19 cellular contexts compared by ENCODE assay signal in genomic region chr7:2471022-2471329, GRCh38. TPM values are rescaled to one million over a fixed set of nuclear protein-coding genes. Genes with fewer than 3 reads are reported as not detected.
DNase-seq lines count a peak whose midpoint lies in the region; ATAC-seq and TF ChIP-seq lines count a peak whose summit lies in the region.
"Had no signal": no experiment of that assay in that cellular context is flagged by ENCODE, and none has a peak within 500 bp of the region (broad histone marks: within the 10 kb centered on the region; RNA-seq: fewer than 3 reads in every experiment).

No MANE protein-coding gene starts in this region.

- H3K27me3 Mint-ChIP-seq in endothelial cell (ENCODE audit: unreplicated experiment), result peaks cover 10% of the 10 kb centered on the region
- H3K27me3 Mint-ChIP-seq in CD8-positive, alpha-beta T cell (ENCODE audit: low read depth), result peaks cover 2% of the 10 kb centered on the region

- H3K9me3 ChIP-seq in right atrium auricular region (no peaks in the 10 kb centered on the region), PC-9 (ENCODE audit: insufficient read depth, low read depth) (no peaks in the 10 kb centered on the region)
- H3K9me3 ChIP-seq in CD8-positive, alpha-beta T cell (ENCODE audit: low read length), result no peaks in the 10 kb centered on the region
- H3K9me3 ChIP-seq: SJSA1, vagina had no signal

- CTCF ChIA-PET in PC-9 (lab: Charles Lee), result no interaction called here
- CTCF ChIA-PET in CD8-positive, alpha-beta T cell (lab: Charles Lee), result interaction anchor here (0.7 to 4.6 kb wide), 11 partner anchors 8 to 892 kb away, joined by 3 to 45 read pairs (median 4); no protein-coding TSS in a partner anchor

- H3K36me3 ChIP-seq in right atrium auricular region, result no peaks in the 10 kb centered on the region
- H3K36me3 ChIP-seq in PC-9 (ENCODE audit: low read depth), result no peaks in the 10 kb centered on the region
- no peaks in the 10 kb centered on the region for H3K36me3 ChIP-seq in urinary bladder (ENCODE audit: insufficient read depth)
- H3K36me3 ChIP-seq in CD8-positive, alpha-beta T cell (ENCODE audit: insufficient read depth, low read length), result no peaks in the 10 kb centered on the region
- H3K36me3 ChIP-seq: SJSA1, vagina had no signal

- peaks cover 0 to 19% of the 10 kb centered on the region in 2 donors for H3K4me1 ChIP-seq in right atrium auricular region
- H3K4me1 ChIP-seq in PC-9 (replicated peaks; ENCODE audit: insufficient read depth), result peaks cover 5% of the 10 kb centered on the region
- H3K4me1 ChIP-seq in urinary bladder (ENCODE audit: insufficient read depth), result no peaks in the 10 kb centered on the region
- peaks cover 5% of the 10 kb centered on the region for H3K4me1 ChIP-seq in CD8-positive, alpha-beta T cell (ENCODE audit: insufficient read depth, low read length)
- H3K4me1 ChIP-seq: SJSA1 had no signal

- H3K79me2 ChIP-seq in PC-9 (ENCODE audit: low read depth), result no peaks in the 10 kb centered on the region

- 32% methylated on average over 5 of the region's 5 CpGs for WGBS in urinary bladder

- TF ChIP-seq CTCF in right atrium auricular region (IDR thresholded peaks at IDR 0.05) (no peak), PC-9 (conservative IDR thresholded peaks at IDR 0.05) (no peak), endothelial cell (IDR thresholded peaks at IDR 0.05; ENCODE audit: unreplicated experiment) (no peak)
- no peak for TF ChIP-seq CTCF in CD8-positive, alpha-beta T cell (IDR thresholded peaks at IDR 0.05)

- POLR2A ChIA-PET in PC-9 (lab: Charles Lee; ENCODE audit: unreplicated experiment), result interaction anchor here (0.6 kb wide), 1 partner anchor 53 kb away, joined by 3 read pairs; no protein-coding TSS in a partner anchor
- POLR2A ChIA-PET in CD8-positive, alpha-beta T cell (lab: Charles Lee), result interaction anchor here (0.7 kb wide), 1 partner anchor 41 kb away, joined by 4 read pairs; no protein-coding TSS in a partner anchor

- BruUV-seq in PC-9 (replicated peaks; lab: Mats Ljungman, UMichigan), result no TSS peak

- ATAC-seq in Right ventricle myocardium superior (ENCODE audit: poor library complexity), result peak; percentile 26
- no peak for ATAC-seq in CD8-positive, alpha-beta T cell
- ATAC-seq in GM21825 (IDR thresholded peaks at IDR 0.05; ENCODE audit: unreplicated experiment), result no peak
- ATAC-seq: activated CD8-positive, alpha-beta memory T cell treated with anti-CD3 and anti-CD28 coated beads, Interleukin-2, amount 10 ng/mL, durations not matched to agents 7 days and 5 days had no signal

- DNase-seq in Right ventricle myocardium superior (no peak), right atrium auricular region (ENCODE audit: low spot score) (no peak), PC-9 (peak in 1 of 2 experiments; percentile 62), endothelial cell (ENCODE audit: low spot score) (no peak), NOMO-1 treated with dmso at 0.1 percent for 144 hours (lab: John Stamatoyannopoulos, UW; ENCODE audit: unreplicated experiment) (no peak)
- DNase-seq in CD8-positive, alpha-beta T cell, result no peak
- DNase-seq: activated CD8-positive, alpha-beta memory T cell treated with anti-CD3 and anti-CD28 coated beads, Interleukin-2, amount 10 ng/mL, durations not matched to agents 7 days and 5 days; activated naive CD4-positive, alpha-beta T cell treated with anti-CD3 and anti-CD28 coated beads, Interleukin-2, amount 50 U/mL, for 16 hours; cortex of kidney; EL; foreskin melanocyte; GOT3; MV-4-11 had no signal

- peak overlapping the region; percentile 19 for H3K27ac Mint-ChIP-seq in endothelial cell (ENCODE audit: unreplicated experiment)
- no peak overlapping the region for H3K27ac Mint-ChIP-seq in CD8-positive, alpha-beta T cell
- H3K27ac Mint-ChIP-seq: activated CD8-positive, alpha-beta memory T cell treated with anti-CD3 and anti-CD28 coated beads, Interleukin-2, amount 10 ng/mL, durations not matched to agents 7 days and 5 days had no signal

- H3K4me2 ChIP-seq in PC-9, result 0 out of 2 replicates have a peak overlapping the region, but pooled peaks have one; percentile 20

- H3K9me3 Mint-ChIP-seq in endothelial cell (ENCODE audit: unreplicated experiment), result no peaks in the 10 kb centered on the region
- no peaks in the 10 kb centered on the region for H3K9me3 Mint-ChIP-seq in CD8-positive, alpha-beta T cell

- H3K9me2 ChIP-seq in PC-9 (ENCODE audit: insufficient read depth), result no peaks in the 10 kb centered on the region

- peaks cover 19% of the 10 kb centered on the region; the same call in 1 of the 2 replicates for H3F3A ChIP-seq in PC-9 (ENCODE audit: insufficient read depth, low read depth)

- H3K4me3 ChIP-seq in right atrium auricular region (no peak overlapping the region), PC-9 (no peak overlapping the region), urinary bladder (ENCODE audit: low read depth, low read length) (no peak overlapping the region)
- H3K4me3 ChIP-seq in CD8-positive, alpha-beta T cell (ENCODE audit: low read depth, low read length), result no peak overlapping the region
- H3K4me3 ChIP-seq: SJSA1, vagina had no signal

- H3K27ac ChIP-seq in right atrium auricular region (no peak overlapping the region), PC-9 (no peak overlapping the region), urinary bladder (ENCODE audit: low read depth) (peak overlapping the region; percentile 16)
- no peak overlapping the region for H3K27ac ChIP-seq in CD8-positive, alpha-beta T cell (ENCODE audit: low read depth, low read length)
- H3K27ac ChIP-seq: SJSA1, vagina had no signal

- no peaks in the 10 kb centered on the region for H4K20me1 ChIP-seq in PC-9 (ENCODE audit: insufficient read depth)

- peaks cover 4% of the 10 kb centered on the region for H3K36me3 Mint-ChIP-seq in endothelial cell (ENCODE audit: low read depth, unreplicated experiment)
- H3K36me3 Mint-ChIP-seq in CD8-positive, alpha-beta T cell, result no peaks in the 10 kb centered on the region
- H3K36me3 Mint-ChIP-seq: activated CD8-positive, alpha-beta memory T cell treated with anti-CD3 and anti-CD28 coated beads, Interleukin-2, amount 10 ng/mL, durations not matched to agents 7 days and 5 days had no signal

- H2AFZ ChIP-seq in PC-9, result no peak overlapping the region

- peaks cover 21% of the 10 kb centered on the region for H3K4me1 Mint-ChIP-seq in endothelial cell (ENCODE audit: unreplicated experiment)
- peaks cover 2% of the 10 kb centered on the region for H3K4me1 Mint-ChIP-seq in CD8-positive, alpha-beta T cell (ENCODE audit: low read depth)

- no peak overlapping the region for H3K4me3 Mint-ChIP-seq in endothelial cell (ENCODE audit: unreplicated experiment)
- H3K4me3 Mint-ChIP-seq in CD8-positive, alpha-beta T cell, result no peak overlapping the region
- H3K4me3 Mint-ChIP-seq: activated CD8-positive, alpha-beta memory T cell treated with anti-CD3 and anti-CD28 coated beads, Interleukin-2, amount 10 ng/mL, durations not matched to agents 7 days and 5 days had no signal

- H3K27me3 ChIP-seq in right atrium auricular region (no peaks in the 10 kb centered on the region), PC-9 (ENCODE audit: insufficient read depth, low read depth) (no peaks in the 10 kb centered on the region)
- H3K27me3 ChIP-seq in CD8-positive, alpha-beta T cell (ENCODE audit: insufficient read depth, low read length), result no peaks in the 10 kb centered on the region
- H3K27me3 ChIP-seq: SJSA1, vagina had no signal

- intact Hi-C loops in Right ventricle myocardium superior (cut with DNase I) (no loop called here), PC-9 (cut with micrococcal nuclease; ENCODE audit: unreplicated experiment) (no loop called here)
- intact Hi-C loops in CD8-positive, alpha-beta T cell (cut with DNase I, micrococcal nuclease), result no loop called here

RNA-seq across cellular contexts. Expression of gene GRIFIN, which starts 5.2 kb away (rescaled TPM):
- total RNA-seq in Right ventricle myocardium superior, result not detected
- total RNA-seq in right atrium auricular region, result not detected
- not detected in 2 replicates for total RNA-seq in PC-9 (2021)
- total RNA-seq in endothelial cell (ENCODE audit: unreplicated experiment), result not detected
- total RNA-seq in urinary bladder, result not detected
- polyA plus RNA-seq in urinary bladder, result not detected
- total RNA-seq in CD8-positive, alpha-beta T cell, result not detected
- total RNA-seq: activated CD8-positive, alpha-beta memory T cell treated with anti-CD3 and anti-CD28 coated beads, Interleukin-2, amount 10 ng/mL, durations not matched to agents 7 days and 5 days; mucosa of gallbladder; pulmonary artery endothelial cell; SJSA1; vagina had no signal

RNA-seq across cellular contexts. Expression of gene LFNG, which starts 48.6 kb away (rescaled TPM):
- total RNA-seq in Right ventricle myocardium superior (4.6 TPM), right atrium auricular region (1 to 10 TPM; 3.8 to 4.3 TPM), PC-9 (2021) (21.3 and 24.7 TPM in 2 replicates), endothelial cell (ENCODE audit: unreplicated experiment) (83.5 TPM), urinary bladder (16.8 TPM)
- polyA plus RNA-seq in urinary bladder, result 10.7 TPM
- total RNA-seq in CD8-positive, alpha-beta T cell, result 100 to 1,000 TPM; 137 to 140 TPM
